Comparison of ENCODE assay signal across 11 cellular contexts in genomic region chr2:203743441-203743932, GRCh38. TPM values are rescaled to one million over a fixed set of nuclear protein-coding genes. Genes with fewer than 3 reads are reported as not detected.
A peak's percentile ranks its signal among the peaks of the same experiment; 100 is the strongest.
DNase-seq lines count a peak whose midpoint lies in the region; ATAC-seq and TF ChIP-seq lines count a peak whose summit lies in the region.
"Had no signal": no experiment of that assay in that cellular context is flagged by ENCODE, and none has a peak within 500 bp of the region (broad histone marks: within the 10 kb centered on the region; RNA-seq: fewer than 3 reads in every experiment).

No MANE protein-coding gene starts in this region.

- H3K9me3 ChIP-seq in breast epithelium, result no peaks in the 10 kb centered on the region
- no peaks in the 10 kb centered on the region for H3K9me3 ChIP-seq in thoracic aorta
- no peaks in the 10 kb centered on the region for H3K9me3 ChIP-seq in ovary

- H3K4me3 Mint-ChIP-seq in MCF 10A (ENCODE audit: unreplicated experiment), result no peak overlapping the region
- H3K4me3 Mint-ChIP-seq in activated CD8-positive, alpha-beta T cell treated with anti-CD3 and anti-CD28 coated beads for 36 hours, result no peak overlapping the region

- no peaks in the 10 kb centered on the region for H3K36me3 Mint-ChIP-seq in MCF 10A (ENCODE audit: insufficient read depth, unreplicated experiment)
- peaks cover 55% of the 10 kb centered on the region for H3K36me3 Mint-ChIP-seq in activated CD8-positive, alpha-beta T cell treated with anti-CD3 and anti-CD28 coated beads for 36 hours (ENCODE audit: low read depth)

- no peak for TF ChIP-seq EP300 in ovary (IDR thresholded peaks at IDR 0.05)

- BruUV-seq in MCF 10A (replicated peaks; lab: Mats Ljungman, UMichigan), result no TSS peak

- H3K4me1 ChIP-seq in breast epithelium, result no peaks in the 10 kb centered on the region
- peaks cover 7 to 18% of the 10 kb centered on the region in 2 donors for H3K4me1 ChIP-seq in thoracic aorta (ENCODE audit: control insufficient read depth in 1 of 2, low read depth in 2 of 2)
- no peaks in the 10 kb centered on the region for H3K4me1 ChIP-seq in ovary (ENCODE audit: insufficient read depth)

- TF ChIP-seq POLR2A in breast epithelium (IDR thresholded peaks at IDR 0.05) (no peak), ovary (IDR thresholded peaks at IDR 0.05) (no peak)

- peak overlapping the region; percentile 86 for H3K27ac Mint-ChIP-seq in MCF 10A (ENCODE audit: low read depth, unreplicated experiment)
- peak overlapping the region; percentile 86 for H3K27ac Mint-ChIP-seq in activated CD8-positive, alpha-beta T cell treated with anti-CD3 and anti-CD28 coated beads for 36 hours

- peaks cover 40% of the 10 kb centered on the region for H3K4me1 Mint-ChIP-seq in MCF 10A (ENCODE audit: insufficient read depth, unreplicated experiment)
- peaks cover 83% of the 10 kb centered on the region for H3K4me1 Mint-ChIP-seq in activated CD8-positive, alpha-beta T cell treated with anti-CD3 and anti-CD28 coated beads for 36 hours (ENCODE audit: low read depth)

- H3K27me3 Mint-ChIP-seq in MCF 10A (ENCODE audit: insufficient read depth, unreplicated experiment), result no peaks in the 10 kb centered on the region
- no peaks in the 10 kb centered on the region for H3K27me3 Mint-ChIP-seq in activated CD8-positive, alpha-beta T cell treated with anti-CD3 and anti-CD28 coated beads for 36 hours

- CTCF ChIA-PET in MCF 10A (lab: Yijun Ruan, JAX), result interaction anchor here (0.5 to 1.0 kb wide), 3 partner anchors 30 to 1153 kb away, joined by 4 to 5 read pairs (median 5); no protein-coding TSS in a partner anchor
- CTCF ChIA-PET in activated CD8-positive, alpha-beta T cell treated with anti-CD3 and anti-CD28 coated beads for 36 hours (lab: Charles Lee), result interaction anchor here (0.6 to 2.3 kb wide), 7 partner anchors 22 to 289 kb away, joined by 3 to 6 read pairs (median 4); no protein-coding TSS in a partner anchor

- H3K27me3 ChIP-seq in breast epithelium (no peaks in the 10 kb centered on the region), thoracic aorta (replicated peaks; ENCODE audit: insufficient read depth) (no peaks in the 10 kb centered on the region), ovary (no peaks in the 10 kb centered on the region)

- DNase-seq in MCF 10A (ENCODE audit: unreplicated experiment) (peak; percentile 89), breast epithelium (ENCODE audit: low spot score in 2 of 2) (no peak), fibroblast of mammary gland (ENCODE audit: low read depth) (peak; percentile 97), thoracic aorta (ENCODE audit: low spot score) (peak; percentile 25), ovary (no peak), Ammon's horn (ENCODE audit: low spot score) (no peak), germinal center (ENCODE audit: low spot score) (no peak)
- no peak for DNase-seq in activated CD8-positive, alpha-beta T cell treated with anti-CD3 and anti-CD28 coated beads for 36 hours
- DNase-seq: dermis blood vessel endothelial cell, hypothalamus had no signal

- TF ChIP-seq CTCF in MCF 10A (IDR thresholded peaks at IDR 0.05; ENCODE audit: unreplicated experiment) (no peak), breast epithelium (IDR thresholded peaks at IDR 0.05) (no peak), fibroblast of mammary gland (conservative IDR thresholded peaks at IDR 0.05; ENCODE audit: control insufficient read depth, insufficient read depth, low read depth, low read length) (no peak), thoracic aorta (IDR thresholded peaks at IDR 0.05) (no peak), ovary (IDR thresholded peaks at IDR 0.05) (no peak)
- no peak for TF ChIP-seq CTCF in activated CD8-positive, alpha-beta T cell treated with anti-CD3 and anti-CD28 coated beads for 36 hours (IDR thresholded peaks at IDR 0.05)

- ATAC-seq in activated CD8-positive, alpha-beta T cell treated with anti-CD3 and anti-CD28 coated beads for 36 hours, result no peak
- peak; percentile 68 for ATAC-seq in thoracic aorta (ENCODE audit: insufficient number of reproducible peaks, low FRiP score, low read depth)

- H3K9me3 Mint-ChIP-seq in MCF 10A (ENCODE audit: unreplicated experiment), result peaks cover 12% of the 10 kb centered on the region
- H3K9me3 Mint-ChIP-seq in activated CD8-positive, alpha-beta T cell treated with anti-CD3 and anti-CD28 coated beads for 36 hours, result peaks cover 16% of the 10 kb centered on the region

- H3K27ac ChIP-seq in breast epithelium, result peak overlapping the region in 1 of 2 donors; percentile 9
- peak overlapping the region; percentile 22 to 41 for H3K27ac ChIP-seq in thoracic aorta
- H3K27ac ChIP-seq in ovary, result no peak overlapping the region
- H3K27ac ChIP-seq: C4-2B had no signal

- POLR2A ChIA-PET in MCF 10A (lab: Yijun Ruan, JAX), result interaction anchor here (0.6 to 1.1 kb wide), 5 partner anchors 18 to 414 kb away, joined by 3 to 5 read pairs (median 4); no protein-coding TSS in a partner anchor
- POLR2A ChIA-PET in activated CD8-positive, alpha-beta T cell treated with anti-CD3 and anti-CD28 coated beads for 36 hours (lab: Charles Lee), result interaction anchor here (0.8 to 10.6 kb wide), 7 partner anchors 13 to 64 kb away, joined by 3 to 184 read pairs (median 6); partner anchors contain the start of gene CD28

- no peak overlapping the region for H3K4me3 ChIP-seq in breast epithelium
- H3K4me3 ChIP-seq in fibroblast of mammary gland (ENCODE audit: control insufficient read depth, low read depth, low read length), result no peak overlapping the region
- H3K4me3 ChIP-seq in thoracic aorta, result no peak overlapping the region
- no peak overlapping the region for H3K4me3 ChIP-seq in ovary

- WGBS in ovary, 3 donors, result 54 to 80% (median 75%) methylated on average over 2 of the region's 2 CpGs

- H3K36me3 ChIP-seq in breast epithelium, result no peaks in the 10 kb centered on the region
- no peaks in the 10 kb centered on the region for H3K36me3 ChIP-seq in thoracic aorta
- H3K36me3 ChIP-seq in ovary, result no peaks in the 10 kb centered on the region

- intact Hi-C loops in MCF 10A (cut with micrococcal nuclease), result loop anchor here (5.0 kb wide), 1 partner anchor 56 kb away; no protein-coding TSS in a partner anchor
- intact Hi-C loops in breast epithelium (cut with DNase I; ENCODE audit: low total_unique reads), result no loop called here
- intact Hi-C loops in activated CD8-positive, alpha-beta T cell treated with anti-CD3 and anti-CD28 coated beads for 36 hours (cut with micrococcal nuclease), result no loop called here
- intact Hi-C loops in ovary (cut with DNase I), result no loop called here

RNA-seq across cellular contexts. Expression of gene CD28, which starts 37.0 kb away (rescaled TPM):
- total RNA-seq in MCF 10A (2022) (not detected in 2 replicates), breast epithelium (1 to 10 TPM; 2.2 to 4.2 (median 2.9) TPM), thoracic aorta (1 to 10 TPM; 3.5 to 4.3 TPM), ovary (1 to 10 TPM in 5 of 7 donors, under 1 TPM in 2; 0.46 to 2.9 (median 1.2) TPM)
- 10 to 100 TPM; 94.2 to 97.3 TPM for total RNA-seq in activated CD8-positive, alpha-beta T cell treated with anti-CD3 and anti-CD28 coated beads for 36 hours
- 1 to 10 TPM in 1 of 2 donors, under 1 TPM in 1; 0.18 to 4.3 TPM for polyA plus RNA-seq in ovary

Comparison
In these comparisons a context has a peak if more than half of its experiments do, and no peak if none do; other contexts are left out.
1. DNase-seq: peak in MCF 10A (single experiment), fibroblast of mammary gland (single experiment) and thoracic aorta (single experiment); none in breast epithelium (0 of 2), activated CD8-positive, alpha-beta T cell treated with anti-CD3 and anti-CD28 coated beads for 36 hours (single experiment), ovary (0 of 5), Ammon's horn (single experiment) and germinal center (single experiment).
2. H3K27ac ChIP-seq: peak in thoracic aorta (2 of 2); none in ovary (0 of 2).
3. RNA of gene CD28, which starts 37.0 kb away (total RNA-seq): 94.2 to 97.3 TPM in activated CD8-positive, alpha-beta T cell treated with anti-CD3 and anti-CD28 coated beads for 36 hours; 3.5 to 4.3 TPM in thoracic aorta, 2.2 to 4.2 TPM in breast epithelium, 0.46 to 2.9 TPM in ovary and not detected in MCF 10A; every median in the first group is over 10 times any median in the second.